10 cellular contexts compared by ENCODE assay signal in the genomic region with DNA sequence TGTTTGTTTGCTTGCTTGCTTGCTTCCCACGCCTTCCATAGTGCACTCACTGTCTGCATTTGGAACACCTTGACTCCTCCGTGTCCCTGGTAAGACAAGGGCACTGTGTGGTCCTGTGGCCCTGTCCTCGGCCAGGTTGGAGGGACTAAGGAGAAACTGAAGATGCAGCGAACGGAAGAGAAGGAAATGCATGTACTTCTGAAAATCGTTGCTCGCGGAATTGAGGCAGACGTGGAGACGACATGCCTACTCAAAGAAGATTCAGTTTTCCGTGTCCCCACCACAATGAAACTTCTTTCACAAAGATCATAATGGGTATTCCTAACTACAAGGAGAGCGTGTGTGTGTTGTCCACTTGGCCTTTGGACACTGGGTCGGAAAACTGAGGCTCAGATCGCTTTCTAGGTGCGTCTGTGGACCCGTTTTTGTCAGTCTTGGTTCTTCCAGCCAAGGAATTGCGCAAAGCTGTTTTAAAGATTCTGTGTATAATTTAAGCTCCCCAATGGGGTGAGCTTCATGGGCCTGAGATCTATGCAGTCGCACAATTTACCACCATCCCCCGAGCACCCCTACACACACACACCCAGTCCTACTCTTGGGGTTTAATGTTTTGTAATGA.
A peak's percentile ranks its signal among the peaks of the same experiment; 100 is the strongest.
DNase-seq lines count a peak whose midpoint lies in the region; ATAC-seq, FAIRE-seq and TF ChIP-seq lines count a peak whose summit lies in the region.
"Had no signal": no experiment of that assay in that cellular context is flagged by ENCODE, and none has a peak within 500 bp of the region (broad histone marks: within the 10 kb centered on the region; RNA-seq: fewer than 3 reads in every experiment).

No MANE protein-coding gene starts in this region.

- peaks cover 35% of the 10 kb centered on the region for H3K27me3 Mint-ChIP-seq in type B pancreatic cell

- intact Hi-C loops in spleen (cut with DNase I; ENCODE audit: low total_unique reads), result no loop called here

- H3K36me3 Mint-ChIP-seq in type B pancreatic cell, result no peaks in the 10 kb centered on the region

- no peaks in the 10 kb centered on the region for H3K9me3 ChIP-seq in A549
- H3K9me3 ChIP-seq in HUES64 (ENCODE audit: insufficient read depth, low read depth, low read length), result no peaks in the 10 kb centered on the region
- H3K9me3 ChIP-seq in spleen, result peaks cover 0 to 4% (median 0%) of the 10 kb centered on the region in 8 donors

- no peak for FAIRE-seq in A549 (lab: Jason Lieb, UNC)

- H3K36me3 ChIP-seq in HUES64 (ENCODE audit: insufficient read depth, low read length) (no peaks in the 10 kb centered on the region), spleen (no peaks in the 10 kb centered on the region)

- no peaks in the 10 kb centered on the region for H3K9me3 Mint-ChIP-seq in type B pancreatic cell
- H3K9me3 Mint-ChIP-seq: central memory CD8-positive, alpha-beta T cell had no signal

- DNase-seq in A549 (ENCODE audit: low read depth in 1 of 2, low spot score in 1 of 2), result no peak
- DNase-seq in epithelial cell of esophagus (ENCODE audit: low read depth), result peak; percentile 24
- DNase-seq in spleen, result no peak
- DNase-seq in type B pancreatic cell (ENCODE audit: extremely low spot score, unreplicated experiment), result no peak
- no peak for DNase-seq in NCI-H510A (lab: John Stamatoyannopoulos, UW)
- DNase-seq in T-helper 9 cell, result no peak
- DNase-seq: COR-L47 had no signal

- CTCF ChIA-PET in A549 (lab: Yijun Ruan, JAX), result interaction anchor here (0.6 to 1.3 kb wide), 3 partner anchors 11 to 998 kb away, joined by 3 to 4 read pairs (median 3); no protein-coding TSS in a partner anchor

- TF ChIP-seq POLR2A in A549 (IDR thresholded peaks at IDR 0.05; ENCODE audit: low read length) (no peak), spleen (IDR thresholded peaks at IDR 0.05) (no peak)

- no peak overlapping the region for H3K27ac Mint-ChIP-seq in type B pancreatic cell

- TF ChIP-seq RAD21 in A549 (conservative IDR thresholded peaks at IDR 0.05 in 1 of 2, IDR thresholded peaks at IDR 0.05 in 1 of 2), result no peak

- H3K4me1 ChIP-seq in A549 (no peaks in the 10 kb centered on the region; the same call in 2 of the 3 replicates), HUES64 (ENCODE audit: insufficient read depth, low read length) (no peaks in the 10 kb centered on the region), spleen (peaks cover 0 to 16% (median 10%) of the 10 kb centered on the region in 6 donors)

- peaks cover 29% of the 10 kb centered on the region for H3K27me3 ChIP-seq in HUES64 (ENCODE audit: insufficient read depth, low read length)
- H3K27me3 ChIP-seq in spleen (replicated peaks in 1 of 7), result peaks cover 8 to 98% (median 68%) of the 10 kb centered on the region in 7 donors

- H3K4me3 Mint-ChIP-seq in type B pancreatic cell, result no peak overlapping the region
- H3K4me3 Mint-ChIP-seq: central memory CD8-positive, alpha-beta T cell had no signal

- H3K9ac ChIP-seq in HUES64 (ENCODE audit: low read depth, low read length), result no peak overlapping the region

- H3K27ac ChIP-seq in A549 (no peak overlapping the region), HUES64 (ENCODE audit: low read depth, low read length) (no peak overlapping the region), spleen (no peak overlapping the region)

- ATAC-seq in A549 (peak; percentile 39 to 52; a peak in 4 of 6 replicates), GM19043 (IDR thresholded peaks at IDR 0.05; ENCODE audit: low read depth, unreplicated experiment) (peak; percentile 13)

- TF ChIP-seq CTCF in A549 (IDR thresholded peaks at IDR 0.05), result no peak
- TF ChIP-seq CTCF in epithelial cell of esophagus (IDR thresholded peaks at IDR 0.05; ENCODE audit: insufficient read depth, low read depth, low read length, missing control alignments), result no peak
- no peak for TF ChIP-seq CTCF in spleen (IDR thresholded peaks at IDR 0.05 in 8 of 11, conservative IDR thresholded peaks at IDR 0.05 in 3 of 11)
- no peak for TF ChIP-seq CTCF in type B pancreatic cell (conservative IDR thresholded peaks at IDR 0.05)

- H3K4me1 Mint-ChIP-seq in type B pancreatic cell (ENCODE audit: unreplicated experiment), result no peaks in the 10 kb centered on the region
- H3K4me1 Mint-ChIP-seq: central memory CD8-positive, alpha-beta T cell had no signal

- H3K4me2 ChIP-seq in A549, result peak overlapping the region; percentile 93

- no peak for TF ChIP-seq EP300 in A549 (IDR thresholded peaks at IDR 0.05)

- H3K4me3 ChIP-seq in A549 (peak overlapping the region; percentile 61), HUES64 (ENCODE audit: low read length) (peak overlapping the region; percentile 92), epithelial cell of esophagus (ENCODE audit: low read length) (peak overlapping the region; percentile 59), spleen (peak overlapping the region in 1 of 8 donors; percentile 48)

- POLR2A ChIA-PET in A549 (lab: Yijun Ruan, JAX), result no interaction called here

- 56% methylated on average over 19 of the region's 19 CpGs for WGBS in A549 (ENCODE audit: missing lambda C conversion rate)
- WGBS in HUES64, result 4% methylated on average over 17 of the region's 19 CpGs
- WGBS in spleen, 5 donors, result 11 to 17% (median 16%) methylated on average over 19 of the region's 19 CpGs

TF ChIP-seq in A549, 52 proteins besides CTCF, POLR2A, EP300 and RAD21:
- TF ChIP-seq RNF2 (IDR thresholded peaks at IDR 0.05; ENCODE audit: borderline replicate concordance, low read depth), result no peak
- TF ChIP-seq KDM1A (IDR thresholded peaks at IDR 0.05; ENCODE audit: low read depth), result no peak
- TF ChIP-seq CHD2 (IDR thresholded peaks at IDR 0.05; ENCODE audit: low read length, partially characterized antibody), result no peak
- TF ChIP-seq ZFP36 (IDR thresholded peaks at IDR 0.05; ENCODE audit: borderline replicate concordance, partially characterized antibody), result no peak
- no peak for TF ChIP-seq ZC3H11A (IDR thresholded peaks at IDR 0.05)
- no peak for TF ChIP-seq FOSB (CRISPR knock-in tag; IDR thresholded peaks at IDR 0.05)
- TF ChIP-seq ZSCAN20 (CRISPR knock-in tag; IDR thresholded peaks at IDR 0.05), result no peak
- TF ChIP-seq, protein P1, sequence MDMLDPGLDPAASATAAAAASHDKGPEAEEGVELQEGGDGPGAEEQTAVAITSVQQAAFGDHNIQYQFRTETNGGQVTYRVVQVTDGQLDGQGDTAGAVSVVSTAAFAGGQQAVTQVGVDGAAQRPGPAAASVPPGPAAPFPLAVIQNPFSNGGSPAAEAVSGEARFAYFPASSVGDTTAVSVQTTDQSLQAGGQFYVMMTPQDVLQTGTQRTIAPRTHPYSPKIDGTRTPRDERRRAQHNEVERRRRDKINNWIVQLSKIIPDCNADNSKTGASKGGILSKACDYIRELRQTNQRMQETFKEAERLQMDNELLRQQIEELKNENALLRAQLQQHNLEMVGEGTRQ (IDR thresholded peaks at IDR 0.05), result no peak
